ENCODE assay signal across 22 cellular contexts in the genomic region with DNA sequence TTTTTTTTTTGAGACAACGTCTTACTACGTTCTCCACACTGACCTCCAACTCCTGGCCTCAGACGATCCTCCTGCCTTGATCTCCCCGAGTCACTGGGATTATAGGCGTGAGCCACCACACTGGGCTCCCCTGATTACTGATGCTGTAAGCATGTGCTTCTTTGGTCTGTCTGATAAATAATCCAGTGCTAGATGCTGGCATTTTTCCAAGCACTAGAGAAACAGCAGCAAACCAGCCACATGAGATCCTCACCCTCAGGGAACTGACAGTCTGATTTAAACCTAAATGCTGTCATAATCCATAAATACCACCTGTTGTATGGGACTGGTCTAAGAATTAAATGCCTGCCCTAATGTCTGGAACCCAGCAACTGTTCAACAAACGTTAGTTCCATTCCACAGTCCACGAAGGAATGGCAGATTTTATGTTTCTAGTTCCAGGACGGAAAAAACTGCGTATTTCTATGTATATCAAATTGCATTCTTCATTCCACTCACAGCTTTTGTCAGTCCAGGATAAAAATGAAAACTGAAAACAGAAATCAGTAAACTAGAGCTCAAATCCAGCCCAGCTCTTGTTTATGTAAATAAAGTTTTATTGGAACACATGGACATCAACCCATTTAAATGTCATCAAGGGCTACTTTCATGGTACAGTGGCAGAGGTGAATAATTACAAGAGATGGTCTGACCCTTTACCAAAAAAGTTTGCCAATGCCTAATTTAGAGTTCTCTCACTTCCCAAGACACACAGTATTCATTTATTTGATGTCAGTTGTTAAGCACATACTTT.
"Had no signal": no experiment of that assay in that cellular context is flagged by ENCODE, and none has a peak within 500 bp of the region (broad histone marks: within the 10 kb centered on the region; RNA-seq: fewer than 3 reads in every experiment).

No MANE protein-coding gene starts in this region.

- H3K9me3 ChIP-seq: ascending aorta, left ventricle myocardium inferior, neutrophil, ovary, prostate gland, right atrium auricular region, tibial artery had no signal

- H3K4me3 Mint-ChIP-seq: activated T-cell treated with anti-CD3 and anti-CD28 coated beads, Interleukin-2, amount 50 U/mL, for 24 hours; activated T-helper 17 cell treated with anti-CD3 and anti-CD28 coated beads, Interleukin-2, amount 50 U/mL, for 72 hours; endodermal cell; natural killer cell treated with Interleukin-12 subunit alpha and Interleukin-12 subunit beta and Interleukin-15 and Interleukin-18, amount 100 ng/mL, for 72 hours; stimulated activated naive CD8-positive, alpha-beta T cell treated with anti-CD3 and anti-CD28 coated beads, Interleukin-15, amount 100 ng/mL, for 72 hours had no signal

- H3K36me3 Mint-ChIP-seq: activated naive CD4-positive, alpha-beta T cell treated with anti-CD3 and anti-CD28 coated beads, Interleukin-2, amount 50 U/mL, for 72 hours had no signal

- H3K9me3 Mint-ChIP-seq: activated naive CD4-positive, alpha-beta T cell treated with anti-CD3 and anti-CD28 coated beads, Interleukin-2, amount 50 U/mL, for 72 hours; activated T-cell treated with anti-CD3 and anti-CD28 coated beads, Interleukin-2, amount 50 U/mL, for 24 hours; activated T-helper 17 cell treated with anti-CD3 and anti-CD28 coated beads, Interleukin-2, amount 50 U/mL, for 72 hours; endodermal cell; natural killer cell treated with Interleukin-12 subunit alpha and Interleukin-12 subunit beta and Interleukin-15 and Interleukin-18, amount 100 ng/mL, for 72 hours; stimulated activated naive CD8-positive, alpha-beta T cell treated with anti-CD3 and anti-CD28 coated beads, Interleukin-15, amount 100 ng/mL, for 72 hours had no signal

- ATAC-seq: activated naive CD4-positive, alpha-beta T cell treated with anti-CD3 and anti-CD28 coated beads, Interleukin-2, amount 50 U/mL, for 72 hours; activated T-helper 17 cell treated with anti-CD3 and anti-CD28 coated beads, Interleukin-2, amount 50 U/mL, for 72 hours; natural killer cell treated with Interleukin-12 subunit alpha and Interleukin-12 subunit beta and Interleukin-15 and Interleukin-18, amount 100 ng/mL, for 72 hours; stimulated activated naive CD8-positive, alpha-beta T cell treated with anti-CD3 and anti-CD28 coated beads, Interleukin-15, amount 100 ng/mL, for 72 hours had no signal

- H3K4me3 ChIP-seq: ascending aorta, coronary artery, left ventricle myocardium inferior, ovary, prostate gland, right atrium auricular region, tibial artery had no signal

- H3K27me3 Mint-ChIP-seq: activated T-cell treated with anti-CD3 and anti-CD28 coated beads, Interleukin-2, amount 50 U/mL, for 24 hours; activated T-helper 17 cell treated with anti-CD3 and anti-CD28 coated beads, Interleukin-2, amount 50 U/mL, for 72 hours; natural killer cell treated with Interleukin-12 subunit alpha and Interleukin-12 subunit beta and Interleukin-15 and Interleukin-18, amount 100 ng/mL, for 72 hours; stimulated activated naive CD8-positive, alpha-beta T cell treated with anti-CD3 and anti-CD28 coated beads, Interleukin-15, amount 100 ng/mL, for 72 hours had no signal

- H3K27ac ChIP-seq: ascending aorta, coronary artery, left ventricle myocardium inferior, neutrophil, ovary, prostate gland, right atrium auricular region, tibial artery had no signal

- H3K4me1 ChIP-seq: ascending aorta, left ventricle myocardium inferior, prostate gland, right atrium auricular region, tibial artery had no signal

- H3K27me3 ChIP-seq: ascending aorta, neutrophil, ovary, right atrium auricular region, tibial artery had no signal

- H3K4me1 Mint-ChIP-seq: activated T-helper 17 cell treated with anti-CD3 and anti-CD28 coated beads, Interleukin-2, amount 50 U/mL, for 72 hours; endodermal cell; stimulated activated naive CD8-positive, alpha-beta T cell treated with anti-CD3 and anti-CD28 coated beads, Interleukin-15, amount 100 ng/mL, for 72 hours had no signal

- H3K36me3 ChIP-seq: ovary, prostate gland had no signal

- DNase-seq: activated CD4-positive, alpha-beta T cell treated with anti-CD3 and anti-CD28 coated beads for 1 hour; activated CD4-positive, alpha-beta T cell treated with anti-CD3 and anti-CD28 coated beads, Interleukin-2, amount 50 U/mL, for 1 hour; activated T-cell treated with anti-CD3 and anti-CD28 coated beads, Interleukin-2, amount 50 U/mL, for 24 hours; cerebellar nuclear complex; endodermal cell; foreskin melanocyte; hippocampal formation; left ventricle myocardium inferior; ovary; stimulated activated CD4-positive, alpha-beta T cell treated with anti-CD3 and anti-CD28 coated beads, Interleukin-1b, Interleukin-23, amount 100 ng/mL, for 48 hours; stimulated activated naive CD8-positive, alpha-beta T cell treated with anti-CD3 and anti-CD28 coated beads, Interleukin-15, amount 100 ng/mL, for 72 hours; T-helper 1 cell; T-helper 9 cell; tibial artery had no signal

- H3K27ac Mint-ChIP-seq: activated T-cell treated with anti-CD3 and anti-CD28 coated beads, Interleukin-2, amount 50 U/mL, for 24 hours; activated T-helper 17 cell treated with anti-CD3 and anti-CD28 coated beads, Interleukin-2, amount 50 U/mL, for 72 hours; endodermal cell; natural killer cell treated with Interleukin-12 subunit alpha and Interleukin-12 subunit beta and Interleukin-15 and Interleukin-18, amount 100 ng/mL, for 72 hours; stimulated activated naive CD8-positive, alpha-beta T cell treated with anti-CD3 and anti-CD28 coated beads, Interleukin-15, amount 100 ng/mL, for 72 hours had no signal
